8 cellular contexts compared by ENCODE assay signal in the genomic region with DNA sequence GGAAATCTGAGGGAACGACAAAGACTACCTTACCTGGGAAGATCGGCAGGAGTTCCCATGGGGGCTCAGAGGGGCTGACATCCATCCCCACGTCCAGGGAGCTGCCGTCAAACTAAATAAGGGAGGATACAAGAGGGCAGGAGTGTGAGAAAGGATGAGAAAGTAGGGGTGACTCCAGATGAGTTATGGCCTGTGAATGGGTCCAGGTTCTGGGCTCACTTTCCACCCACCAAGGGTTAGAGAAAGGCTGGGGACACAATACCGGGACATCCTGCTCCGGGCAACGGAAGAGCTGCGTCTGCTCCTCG. TPM values are rescaled to one million over a fixed set of nuclear protein-coding genes. Genes with fewer than 3 reads are reported as not detected.
DNase-seq lines count a peak whose midpoint lies in the region; ATAC-seq, FAIRE-seq and TF ChIP-seq lines count a peak whose summit lies in the region.

No MANE protein-coding gene starts in this region.

- peak overlapping the region; percentile 100 for H3K4me3 Mint-ChIP-seq in T-helper 1 cell treated with Interleukin-12 subunit alpha and Interleukin-12 subunit beta and Interleukin-4 antibody, amounts not matched to agents 30 μg/mL and 1 μg/mL, for 36 hours
- peak overlapping the region; percentile 99 for H3K4me3 Mint-ChIP-seq in activated naive CD8-positive, alpha-beta T cell treated with anti-CD3 and anti-CD28 coated beads, Interleukin-2, amount 10 ng/mL, durations not matched to agents 7 days and 5 days

- H3K4me3 ChIP-seq in kidney (ENCODE audit: low read length in 2 of 2) (peak overlapping the region; percentile 95 to 100), subcutaneous abdominal adipose tissue (ENCODE audit: low read depth in 1 of 5, low read length in 5 of 5) (peak overlapping the region; percentile 92 to 100 (median 96))

- POLR2A ChIA-PET in activated naive CD8-positive, alpha-beta T cell treated with anti-CD3 and anti-CD28 coated beads, Interleukin-2, amount 10 ng/mL, durations not matched to agents 7 days and 5 days (lab: Charles Lee) = interaction anchor here (1.1 to 3.7 kb wide), 7 partner anchors 8 to 844 kb away, joined by 3 to 18 read pairs (median 9); partner anchors contain the start of genes AGPAT1, GPSM3, PSMB9 and TAP1

- H3K9me3 Mint-ChIP-seq in T-helper 1 cell treated with Interleukin-12 subunit alpha and Interleukin-12 subunit beta and Interleukin-4 antibody, amounts not matched to agents 30 μg/mL and 1 μg/mL, for 36 hours = no peaks in the 10 kb centered on the region
- no peaks in the 10 kb centered on the region for H3K9me3 Mint-ChIP-seq in activated naive CD8-positive, alpha-beta T cell treated with anti-CD3 and anti-CD28 coated beads, Interleukin-2, amount 10 ng/mL, durations not matched to agents 7 days and 5 days

- H3K9ac ChIP-seq in kidney (ENCODE audit: low read length in 2 of 2) (peak overlapping the region; percentile 84 to 95), subcutaneous abdominal adipose tissue (ENCODE audit: low read length in 5 of 5) (peak overlapping the region; percentile 68 to 84 (median 77))

- peaks cover 3% of the 10 kb centered on the region for H3K27me3 Mint-ChIP-seq in T-helper 1 cell treated with Interleukin-12 subunit alpha and Interleukin-12 subunit beta and Interleukin-4 antibody, amounts not matched to agents 30 μg/mL and 1 μg/mL, for 36 hours (ENCODE audit: low read depth)
- no peaks in the 10 kb centered on the region for H3K27me3 Mint-ChIP-seq in activated naive CD8-positive, alpha-beta T cell treated with anti-CD3 and anti-CD28 coated beads, Interleukin-2, amount 10 ng/mL, durations not matched to agents 7 days and 5 days

- no peak for TF ChIP-seq CTCF in kidney (IDR thresholded peaks at IDR 0.05; ENCODE audit: borderline replicate concordance, extremely low read depth, insufficient read depth)

- peaks cover 40% of the 10 kb centered on the region for H3K4me1 Mint-ChIP-seq in T-helper 1 cell treated with Interleukin-12 subunit alpha and Interleukin-12 subunit beta and Interleukin-4 antibody, amounts not matched to agents 30 μg/mL and 1 μg/mL, for 36 hours (ENCODE audit: low read depth)
- peaks cover 38% of the 10 kb centered on the region for H3K4me1 Mint-ChIP-seq in activated naive CD8-positive, alpha-beta T cell treated with anti-CD3 and anti-CD28 coated beads, Interleukin-2, amount 10 ng/mL, durations not matched to agents 7 days and 5 days

- H3K27ac Mint-ChIP-seq in T-helper 1 cell treated with Interleukin-12 subunit alpha and Interleukin-12 subunit beta and Interleukin-4 antibody, amounts not matched to agents 30 μg/mL and 1 μg/mL, for 36 hours = peak overlapping the region; percentile 98
- peak overlapping the region; percentile 99 for H3K27ac Mint-ChIP-seq in activated naive CD8-positive, alpha-beta T cell treated with anti-CD3 and anti-CD28 coated beads, Interleukin-2, amount 10 ng/mL, durations not matched to agents 7 days and 5 days

- peaks cover 19% of the 10 kb centered on the region for H3K36me3 Mint-ChIP-seq in T-helper 1 cell treated with Interleukin-12 subunit alpha and Interleukin-12 subunit beta and Interleukin-4 antibody, amounts not matched to agents 30 μg/mL and 1 μg/mL, for 36 hours (ENCODE audit: low read depth)
- H3K36me3 Mint-ChIP-seq in activated naive CD8-positive, alpha-beta T cell treated with anti-CD3 and anti-CD28 coated beads, Interleukin-2, amount 10 ng/mL, durations not matched to agents 7 days and 5 days = peaks cover 17% of the 10 kb centered on the region

- H3K27ac ChIP-seq in kidney (ENCODE audit: low read depth in 2 of 2, low read length in 2 of 2) = peak overlapping the region; percentile 71 to 91
- peak overlapping the region; percentile 82 for H3K27ac ChIP-seq in subcutaneous abdominal adipose tissue (ENCODE audit: low read depth, low read length)

- H3K27me3 ChIP-seq in subcutaneous abdominal adipose tissue (ENCODE audit: control insufficient read depth in 5 of 5, insufficient read depth in 4 of 5, low read length in 5 of 5) = no peaks in the 10 kb centered on the region

- FAIRE-seq in kidney (lab: Jason Lieb, UNC) = no peak

- H3K9me3 ChIP-seq in kidney (ENCODE audit: control insufficient read depth in 1 of 2, low read length in 2 of 2) = no peaks in the 10 kb centered on the region
- H3K9me3 ChIP-seq in subcutaneous abdominal adipose tissue (ENCODE audit: control insufficient read depth in 5 of 5, low read length in 5 of 5) = no peaks in the 10 kb centered on the region

- H3K4me1 ChIP-seq in kidney (ENCODE audit: control insufficient read depth in 1 of 2, insufficient read depth in 1 of 2, low read depth in 1 of 2, low read length in 2 of 2) = peaks cover 12 to 24% of the 10 kb centered on the region in 2 donors
- H3K4me1 ChIP-seq in subcutaneous abdominal adipose tissue (ENCODE audit: control insufficient read depth in 5 of 5, insufficient read depth in 5 of 5, low read length in 5 of 5) = peaks cover 10 to 38% (median 34%) of the 10 kb centered on the region in 5 donors

- DNase-seq in T-helper 1 cell = no peak
- DNase-seq in activated naive CD8-positive, alpha-beta T cell treated with anti-CD3 and anti-CD28 coated beads, Interleukin-2, amount 10 ng/mL, durations not matched to agents 7 days and 5 days = no peak
- DNase-seq in kidney = no peak
- no peak for DNase-seq in NK-92 (lab: John Stamatoyannopoulos, UW; ENCODE audit: unreplicated experiment)
- DNase-seq in cerebellar nuclear complex (lab: John Stamatoyannopoulos, UW) = no peak

- H3K36me3 ChIP-seq in kidney (ENCODE audit: control insufficient read depth in 1 of 2, insufficient read depth in 2 of 2, low read length in 2 of 2) (peaks cover 4 to 5% of the 10 kb centered on the region in 2 donors), subcutaneous abdominal adipose tissue (ENCODE audit: control insufficient read depth in 5 of 5, insufficient read depth in 5 of 5, low read length in 5 of 5) (peaks cover 0 to 40% (median 30%) of the 10 kb centered on the region in 5 donors)

- intact Hi-C loops in kidney (cut with DNase I) = no loop called here

- ATAC-seq in activated naive CD8-positive, alpha-beta T cell treated with anti-CD3 and anti-CD28 coated beads, Interleukin-2, amount 10 ng/mL, durations not matched to agents 7 days and 5 days (ENCODE audit: low read depth) = no peak
- no peak for ATAC-seq in HG03045 (IDR thresholded peaks at IDR 0.05; ENCODE audit: unreplicated experiment)

RNA-seq across cellular contexts. Expression of gene ATF6B, which starts 0.7 kb away (rescaled TPM):
- total RNA-seq in activated naive CD8-positive, alpha-beta T cell treated with anti-CD3 and anti-CD28 coated beads, Interleukin-2, amount 10 ng/mL, durations not matched to agents 7 days and 5 days = 100 to 1,000 TPM; 136 to 147 TPM
- total RNA-seq in kidney = 104 TPM
- 40.3 TPM for polyA plus RNA-seq in kidney (ENCODE audit: insufficient read depth, low read depth, low replicate concordance)

RNA-seq across cellular contexts. Expression of gene FKBPL, which starts 2.7 kb away (rescaled TPM):
- total RNA-seq in activated naive CD8-positive, alpha-beta T cell treated with anti-CD3 and anti-CD28 coated beads, Interleukin-2, amount 10 ng/mL, durations not matched to agents 7 days and 5 days = 1 to 10 TPM; 5.5 to 6.3 TPM
- 4.8 TPM for total RNA-seq in kidney
- 5.7 TPM for polyA plus RNA-seq in kidney (ENCODE audit: insufficient read depth, low read depth, low replicate concordance)

RNA-seq across cellular contexts. Expression of gene TNXB, which starts 18.2 kb away (rescaled TPM):
- 1 to 10 TPM; 8.6 to 9.2 TPM for total RNA-seq in activated naive CD8-positive, alpha-beta T cell treated with anti-CD3 and anti-CD28 coated beads, Interleukin-2, amount 10 ng/mL, durations not matched to agents 7 days and 5 days
- 88.2 TPM for total RNA-seq in kidney
- polyA plus RNA-seq in kidney (ENCODE audit: insufficient read depth, low read depth, low replicate concordance) = 13.3 TPM

RNA-seq across cellular contexts. Expression of gene PRRT1, which starts 24.4 kb away (rescaled TPM):
- 1 to 10 TPM; 1.1 to 1.2 TPM for total RNA-seq in activated naive CD8-positive, alpha-beta T cell treated with anti-CD3 and anti-CD28 coated beads, Interleukin-2, amount 10 ng/mL, durations not matched to agents 7 days and 5 days
- total RNA-seq in kidney = 2.4 TPM
- polyA plus RNA-seq in kidney (ENCODE audit: insufficient read depth, low read depth, low replicate concordance) = 4.0 TPM

RNA-seq across cellular contexts. Expression of gene PPT2, which starts 26.6 kb away (rescaled TPM):
- total RNA-seq in activated naive CD8-positive, alpha-beta T cell treated with anti-CD3 and anti-CD28 coated beads, Interleukin-2, amount 10 ng/mL, durations not matched to agents 7 days and 5 days = 10 to 100 TPM; 19.2 to 23.7 TPM
- total RNA-seq in kidney = 23.0 TPM
- 20.3 TPM for polyA plus RNA-seq in kidney (ENCODE audit: insufficient read depth, low read depth, low replicate concordance)
